In genomic region chr20:37873909-37874308, GRCh38 we compare ENCODE assay signal across 16 cellular contexts.
DNase-seq lines count a peak whose midpoint lies in the region; ATAC-seq lines count a peak whose summit lies in the region.
"Had no signal": no experiment of that assay in that cellular context is flagged by ENCODE, and none has a peak within 500 bp of the region (broad histone marks: within the 10 kb centered on the region; RNA-seq: fewer than 3 reads in every experiment).

No MANE protein-coding gene starts in this region.

- H3K27ac ChIP-seq in angular gyrus (ENCODE audit: low read depth, low read length): peak overlapping the region; percentile 8
- H3K27ac ChIP-seq in substantia nigra (ENCODE audit: low read depth, low read length, poor library complexity, severe bottlenecking): peak overlapping the region; percentile 52
- H3K27ac ChIP-seq: GM23248, HL-60 had no signal

- no peak for ATAC-seq in HG02642 (IDR thresholded peaks at IDR 0.05; ENCODE audit: poor library complexity, unreplicated experiment)

- DNase-seq in Ammon's horn (ENCODE audit: low spot score) (peak; percentile 31), medulla oblongata (ENCODE audit: extremely low spot score) (peak; percentile 72), substantia nigra (lab: John Stamatoyannopoulos, UW) (peak in 27 of 49 donors; percentile 2 to 58 (median 26)), DMS79 treated with DMSO at 0.1 percent for 48 hours (lab: John Stamatoyannopoulos, UW) (no peak), iPS-NIHi11 (ENCODE audit: low spot score) (no peak)
- DNase-seq: BE2C; CD4-positive, CD25-positive, alpha-beta regulatory T cell; CD8-positive, alpha-beta memory T cell; COR-L47; DMS 273 treated with DMSO at 0.1 percent for 48 hours; DMS53; GM23248; HCEC 1CT had no signal

Comparison
In these comparisons a context has a peak if more than half of its experiments do, and no peak if none do; other contexts are left out.
1. DNase-seq: peak in Ammon's horn (single experiment), medulla oblongata (single experiment) and substantia nigra (27 of 49); none in DMS79 treated with DMSO at 0.1 percent for 48 hours (single experiment) and iPS-NIHi11 (single experiment).